ENCODE assay signal across 21 cellular contexts in genomic region chr17:18889658-18890057, GRCh38. TPM values are rescaled to one million over a fixed set of nuclear protein-coding genes. Genes with fewer than 3 reads are reported as not detected.
DNase-seq lines count a peak whose midpoint lies in the region; ATAC-seq, FAIRE-seq and TF ChIP-seq lines count a peak whose summit lies in the region.
"Had no signal": no experiment of that assay in that cellular context is flagged by ENCODE, and none has a peak within 500 bp of the region (broad histone marks: within the 10 kb centered on the region; RNA-seq: fewer than 3 reads in every experiment).

No MANE protein-coding gene starts in this region.

- CTCF ChIA-PET in endothelial cell of umbilical vein (lab: Charles Lee): no interaction called here

- WGBS in thyroid gland, 2 donors: 26 to 30% methylated on average over 5 of the region's 5 CpGs

- H3K4me3 ChIP-seq in astrocyte (ENCODE audit: insufficient read depth, low read depth, low read length) (no peak overlapping the region), endothelial cell of umbilical vein (replicated peaks in 1 of 3; ENCODE audit: insufficient read depth in 1 of 3, low read depth in 1 of 3, low read length in 3 of 3) (no peak overlapping the region), thyroid gland (replicated peaks in 1 of 3) (no peak overlapping the region), upper lobe of right lung (no peak overlapping the region)
- H3K4me3 ChIP-seq: GM23248, PC-9 had no signal

- POLR2A ChIA-PET in endothelial cell of umbilical vein (lab: Charles Lee): no interaction called here

- no peaks in the 10 kb centered on the region for H3K9me1 ChIP-seq in endothelial cell of umbilical vein (replicated peaks; ENCODE audit: control insufficient read depth, extremely low read depth, insufficient read depth, low read length)

- H3K9ac ChIP-seq in astrocyte (ENCODE audit: low read length) (no peak overlapping the region), endothelial cell of umbilical vein (replicated peaks; ENCODE audit: extremely low read depth, insufficient read depth, low read length) (no peak overlapping the region)
- H3K9ac ChIP-seq: GM23248 had no signal

- H3K9me3 ChIP-seq in astrocyte (ENCODE audit: insufficient read depth, low read depth, low read length) (no peaks in the 10 kb centered on the region), endothelial cell of umbilical vein (replicated peaks; ENCODE audit: control insufficient read depth, insufficient read depth, low read length) (no peaks in the 10 kb centered on the region), thyroid gland (no peaks in the 10 kb centered on the region), upper lobe of right lung (no peaks in the 10 kb centered on the region)

- DNase-seq in astrocyte (ENCODE audit: low read depth): peak; percentile 12
- DNase-seq in endothelial cell of umbilical vein (ENCODE audit: low read depth, low spot score): peak; percentile 26
- DNase-seq in mesenteric fat pad (ENCODE audit: low spot score): peak; percentile 35
- DNase-seq in thyroid gland: peak; percentile 72 to 84
- no peak for DNase-seq in upper lobe of right lung
- DNase-seq in NCI-H82 (lab: John Stamatoyannopoulos, UW): no peak
- DNase-seq in nephron progenitor cell: no peak
- DNase-seq: CD4-positive, alpha-beta memory T cell; DND-41; GM23248; H9; NCI-H1105; NCI-H146; NCI-H2029; NCI-H2227 treated with DMSO at 0.1 percent for 48 hours; NCI-H510A; PC-9; RPMI8226; SHP77 had no signal

- TF ChIP-seq POLR2A in endothelial cell of umbilical vein (IDR thresholded peaks at IDR 0.05; ENCODE audit: low read depth, low read length): no peak
- no peak for TF ChIP-seq POLR2A in thyroid gland (IDR thresholded peaks at IDR 0.05)

- TF ChIP-seq CTCF in astrocyte (IDR thresholded peaks at IDR 0.05; ENCODE audit: insufficient read depth, low read depth, low read length): no peak
- TF ChIP-seq CTCF in endothelial cell of umbilical vein (IDR thresholded peaks at IDR 0.05; ENCODE audit: extremely low read depth in 1 of 2, insufficient read depth in 1 of 2, low read depth in 1 of 2, low read length in 2 of 2): no peak
- no peak for TF ChIP-seq CTCF in thyroid gland (IDR thresholded peaks at IDR 0.05)
- TF ChIP-seq CTCF in upper lobe of right lung (IDR thresholded peaks at IDR 0.05): no peak
- no peak for TF ChIP-seq CTCF in nephron progenitor cell (IDR thresholded peaks at IDR 0.05)

- no TSS peak for BruUV-seq in endothelial cell of umbilical vein (replicated peaks; lab: Mats Ljungman, UMichigan)

- peaks cover 12% of the 10 kb centered on the region for H3K36me3 Mint-ChIP-seq in astrocyte (ENCODE audit: low read depth, unreplicated experiment)
- H3K36me3 Mint-ChIP-seq in nephron progenitor cell (ENCODE audit: low read depth): peaks cover 89% of the 10 kb centered on the region

- H3K27me3 Mint-ChIP-seq in astrocyte (ENCODE audit: low read depth, unreplicated experiment) (no peaks in the 10 kb centered on the region), nephron progenitor cell (ENCODE audit: low read depth, poor library complexity) (no peaks in the 10 kb centered on the region)
- H3K27me3 Mint-ChIP-seq: CD4-positive, alpha-beta memory T cell; IgD-negative memory B cell had no signal

- H3K27ac ChIP-seq in astrocyte (ENCODE audit: low read depth, low read length) (no peak overlapping the region), endothelial cell of umbilical vein (ENCODE audit: insufficient read depth, low read depth, low read length) (no peak overlapping the region), thyroid gland (peak overlapping the region; percentile 66 to 83 (median 81)), upper lobe of right lung (no peak overlapping the region)
- H3K27ac ChIP-seq: GM23248, PC-9 had no signal

- dilution Hi-C loops in endothelial cell of umbilical vein (cut with MboI; ENCODE audit: extremely low pct_ligation_motif_present, low sequenced_read_pairs): no loop called here

- H2AFZ ChIP-seq in astrocyte (ENCODE audit: low read depth, low read length): no peak overlapping the region
- H2AFZ ChIP-seq in endothelial cell of umbilical vein (ENCODE audit: low read depth, low read length): no peak overlapping the region
- H2AFZ ChIP-seq: GM23248, PC-9 had no signal

- H3K4me2 ChIP-seq in astrocyte (ENCODE audit: low read length) (no peak overlapping the region), endothelial cell of umbilical vein (ENCODE audit: insufficient read depth, low read length) (peak overlapping the region; percentile 67)
- H3K4me2 ChIP-seq: PC-9 had no signal

- no peak overlapping the region for H3K27ac Mint-ChIP-seq in astrocyte (ENCODE audit: unreplicated experiment)
- no peak overlapping the region for H3K27ac Mint-ChIP-seq in nephron progenitor cell
- H3K27ac Mint-ChIP-seq: CD4-positive, alpha-beta memory T cell; H9 had no signal

- intact Hi-C loops in endothelial cell of umbilical vein (cut with micrococcal nuclease) (no loop called here), thyroid gland (cut with DNase I) (no loop called here), upper lobe of right lung (cut with DNase I) (no loop called here)

- H3K27me3 ChIP-seq in astrocyte (ENCODE audit: insufficient read depth, low read length): no peaks in the 10 kb centered on the region
- no peaks in the 10 kb centered on the region for H3K27me3 ChIP-seq in endothelial cell of umbilical vein (ENCODE audit: control insufficient read depth in 2 of 2, insufficient read depth in 2 of 2, low read length in 2 of 2)
- no peaks in the 10 kb centered on the region for H3K27me3 ChIP-seq in thyroid gland
- no peaks in the 10 kb centered on the region for H3K27me3 ChIP-seq in upper lobe of right lung

- FAIRE-seq in astrocyte (lab: Jason Lieb, UNC) (no peak), endothelial cell of umbilical vein (lab: Jason Lieb, UNC) (no peak)
- FAIRE-seq: HTR-8/SVneo had no signal

- no peaks in the 10 kb centered on the region for H3K4me1 ChIP-seq in astrocyte (ENCODE audit: insufficient read depth, low read length)
- H3K4me1 ChIP-seq in endothelial cell of umbilical vein (ENCODE audit: control insufficient read depth, extremely low read depth, insufficient read depth, low read length): peaks cover 10% of the 10 kb centered on the region
- peaks cover 28 to 38% of the 10 kb centered on the region in 2 donors for H3K4me1 ChIP-seq in thyroid gland
- peaks cover 6% of the 10 kb centered on the region for H3K4me1 ChIP-seq in upper lobe of right lung

- no peak for ATAC-seq in upper lobe of right lung

- H4K20me1 ChIP-seq in astrocyte (ENCODE audit: insufficient read depth, low read length): peaks cover 3% of the 10 kb centered on the region
- no peaks in the 10 kb centered on the region for H4K20me1 ChIP-seq in endothelial cell of umbilical vein (replicated peaks; ENCODE audit: control insufficient read depth, extremely low read depth, insufficient read depth, low read length)

- H3K36me3 ChIP-seq in astrocyte (ENCODE audit: insufficient read depth, low read length) (peaks cover 16% of the 10 kb centered on the region), endothelial cell of umbilical vein (ENCODE audit: control insufficient read depth in 2 of 2, extremely low read depth in 1 of 2, insufficient read depth in 2 of 2, low read length in 2 of 2) (peaks cover 3 to 6% of the 10 kb centered on the region in 2 experiments), thyroid gland (peaks cover 0 to 7% of the 10 kb centered on the region in 2 donors), upper lobe of right lung (peaks cover 28% of the 10 kb centered on the region)

- H3K4me3 Mint-ChIP-seq in astrocyte (ENCODE audit: unreplicated experiment) (no peak overlapping the region), nephron progenitor cell (no peak overlapping the region)
- H3K4me3 Mint-ChIP-seq: CD4-positive, alpha-beta memory T cell; H9; IgD-negative memory B cell had no signal

- H3K79me2 ChIP-seq in astrocyte (ENCODE audit: insufficient read depth, low read length) (no peaks in the 10 kb centered on the region), endothelial cell of umbilical vein (ENCODE audit: control insufficient read depth, insufficient read depth, low read length) (no peaks in the 10 kb centered on the region)

- H3K4me1 Mint-ChIP-seq in astrocyte (ENCODE audit: low read depth, unreplicated experiment): no peaks in the 10 kb centered on the region
- no peaks in the 10 kb centered on the region for H3K4me1 Mint-ChIP-seq in nephron progenitor cell
- H3K4me1 Mint-ChIP-seq: H9 had no signal

- H3K9me3 Mint-ChIP-seq in astrocyte (ENCODE audit: unreplicated experiment): no peaks in the 10 kb centered on the region
- H3K9me3 Mint-ChIP-seq in nephron progenitor cell: peaks cover 29% of the 10 kb centered on the region
- H3K9me3 Mint-ChIP-seq: CD4-positive, alpha-beta memory T cell; IgD-negative memory B cell had no signal

TF ChIP-seq in endothelial cell of umbilical vein, 7 proteins besides CTCF, POLR2A, EP300 and RAD21:
- no peak for TF ChIP-seq EZH2 (IDR thresholded peaks at IDR 0.05; ENCODE audit: borderline replicate concordance, low read depth, low read length, severe bottlenecking)
- no peak for TF ChIP-seq MAX (IDR thresholded peaks at IDR 0.05; ENCODE audit: insufficient read depth, insufficient read length)
- no peak for TF ChIP-seq MYC (IDR thresholded peaks at IDR 0.05; ENCODE audit: low read depth, low read length)
- no peak for TF ChIP-seq FOS (IDR thresholded peaks at IDR 0.05; ENCODE audit: borderline replicate concordance, insufficient read depth, low read length)
- no peak for TF ChIP-seq GATA2 (IDR thresholded peaks at IDR 0.05; ENCODE audit: insufficient read depth, insufficient read length, low read depth, low read length)
- TF ChIP-seq POLR2AphosphoS5 (IDR thresholded peaks at IDR 0.05; ENCODE audit: insufficient read depth, low read depth, low read length): no peak
- no peak for TF ChIP-seq JUN (IDR thresholded peaks at IDR 0.05; ENCODE audit: borderline replicate concordance, insufficient read depth, insufficient read length, low read depth)
TF ChIP-seq in endothelial cell of umbilical vein: peak in this region for 0.

RNA-seq across cellular contexts. Expression of gene PRPSAP2, which starts 31.7 kb away (rescaled TPM):
- total RNA-seq in astrocyte (34.0 and 50.6 TPM in 2 replicates), endothelial cell of umbilical vein (34.6 and 38.5 TPM in 2 replicates), mesenteric fat pad (15.8 TPM), thyroid gland (10 to 100 TPM; 43.6 to 50.9 (median 49.7) TPM), upper lobe of right lung (26.3 TPM)
- 12.8 and 22.2 TPM in 2 replicates for polyA plus RNA-seq in endothelial cell of umbilical vein
- 22.1 and 25.4 TPM in 2 replicates for polyA plus RNA-seq in endothelial cell of umbilical vein (2011; cell fraction: cytosol; rRNA removed)
- polyA plus RNA-seq in endothelial cell of umbilical vein (2011; cell fraction: nucleus; rRNA removed): 24.0 and 32.0 TPM in 2 replicates
- polyA plus RNA-seq in endothelial cell of umbilical vein (2012): 20.8 and 35.5 TPM in 2 replicates
- 21.2 and 23.0 TPM in 2 replicates for polyA minus RNA-seq in endothelial cell of umbilical vein
- 22.3 TPM for polyA minus RNA-seq in endothelial cell of umbilical vein (2011; cell fraction: cytosol; rRNA and poly(A)+ RNA removed)
- 16.4 and 21.3 TPM in 2 replicates for polyA minus RNA-seq in endothelial cell of umbilical vein (2011; cell fraction: nucleus; rRNA and poly(A)+ RNA removed)

Comparison
In these comparisons a context has a peak if more than half of its experiments do, and no peak if none do; other contexts are left out.
1. DNase-seq: peak in astrocyte (single experiment), endothelial cell of umbilical vein (single experiment), mesenteric fat pad (single experiment) and thyroid gland (2 of 2); none in upper lobe of right lung (single experiment), NCI-H82 (single experiment) and nephron progenitor cell (single experiment).
2. H3K27ac ChIP-seq: peak in thyroid gland (3 of 3); none in astrocyte (single experiment), endothelial cell of umbilical vein (single experiment) and upper lobe of right lung (single experiment).